Comparison of ENCODE assay signal across 9 cellular contexts in genomic region chrX:20595928-20596550, GRCh38.
DNase-seq lines count a peak whose midpoint lies in the region; ATAC-seq and TF ChIP-seq lines count a peak whose summit lies in the region.
"Had no signal": no experiment of that assay in that cellular context is flagged by ENCODE, and none has a peak within 500 bp of the region (broad histone marks: within the 10 kb centered on the region; RNA-seq: fewer than 3 reads in every experiment).

No MANE protein-coding gene starts in this region.

- TF ChIP-seq CTCF in smooth muscle cell (IDR thresholded peaks at IDR 0.05; ENCODE audit: borderline replicate concordance, insufficient read depth, poor library complexity, severe bottlenecking): no peak
- no peak for TF ChIP-seq CTCF in endothelial cell (IDR thresholded peaks at IDR 0.05; ENCODE audit: unreplicated experiment)

- no peak overlapping the region for H3K4me3 Mint-ChIP-seq in endothelial cell (ENCODE audit: unreplicated experiment)

- no peaks in the 10 kb centered on the region for H4K20me1 ChIP-seq in smooth muscle cell (ENCODE audit: low read depth)

- ATAC-seq in HG02852 (IDR thresholded peaks at IDR 0.05; ENCODE audit: unreplicated experiment): peak; percentile 66

- H3K27ac ChIP-seq in smooth muscle cell (ENCODE audit: low read depth): peak overlapping the region; percentile 60

- H3K4me1 Mint-ChIP-seq in endothelial cell (ENCODE audit: unreplicated experiment): no peaks in the 10 kb centered on the region

- peak overlapping the region; percentile 48 for H3K4me2 ChIP-seq in smooth muscle cell

- no peak overlapping the region for H2AFZ ChIP-seq in smooth muscle cell (ENCODE audit: low read depth)

- no peaks in the 10 kb centered on the region for H3K9me3 Mint-ChIP-seq in endothelial cell (ENCODE audit: unreplicated experiment)

- H3K9ac ChIP-seq in adipocyte (ENCODE audit: low read length) (no peak overlapping the region), smooth muscle cell (ENCODE audit: low read depth) (no peak overlapping the region)

- 53% methylated on average over 6 of the region's 6 CpGs for WGBS in smooth muscle cell (ENCODE audit: low lambda C conversion rate)

- no peak overlapping the region for H3K27ac Mint-ChIP-seq in endothelial cell (ENCODE audit: unreplicated experiment)

- H3K36me3 ChIP-seq in adipocyte (ENCODE audit: control insufficient read depth, insufficient read depth, low read length, severe bottlenecking) (no peaks in the 10 kb centered on the region), smooth muscle cell (ENCODE audit: low read depth) (no peaks in the 10 kb centered on the region)

- H3K36me3 Mint-ChIP-seq in endothelial cell (ENCODE audit: low read depth, unreplicated experiment): no peaks in the 10 kb centered on the region

- DNase-seq in ELR (ENCODE audit: low read depth) (peak; percentile 1), adipocyte (ENCODE audit: low read depth) (peak; percentile 29), smooth muscle cell (lab: John Stamatoyannopoulos, UW; ENCODE audit: unreplicated experiment) (no peak), GM19238 (ENCODE audit: insufficient read length, low spot score) (no peak), NCI-H1694 treated with DMSO at 0.1 percent for 48 hours (lab: John Stamatoyannopoulos, UW) (no peak), GF-D8 (lab: John Stamatoyannopoulos, UW) (no peak), endothelial cell (ENCODE audit: low spot score) (no peak)
- DNase-seq: NCI-H2081 had no signal

- no peaks in the 10 kb centered on the region for H3F3A ChIP-seq in smooth muscle cell (ENCODE audit: low read depth)

- no peaks in the 10 kb centered on the region for H3K27me3 ChIP-seq in adipocyte (replicated peaks; ENCODE audit: control insufficient read depth, insufficient read depth, low read length)
- no peaks in the 10 kb centered on the region for H3K27me3 ChIP-seq in smooth muscle cell (ENCODE audit: low read depth)

- no peak overlapping the region for H3K4me3 ChIP-seq in adipocyte (ENCODE audit: low read length)
- no peak overlapping the region for H3K4me3 ChIP-seq in smooth muscle cell

- H3K27me3 Mint-ChIP-seq in endothelial cell (ENCODE audit: unreplicated experiment): no peaks in the 10 kb centered on the region

- H3K9me3 ChIP-seq in adipocyte (ENCODE audit: control insufficient read depth, low read length) (no peaks in the 10 kb centered on the region), smooth muscle cell (replicated peaks; ENCODE audit: low read depth) (no peaks in the 10 kb centered on the region)

- H3K79me2 ChIP-seq in smooth muscle cell (ENCODE audit: low read depth): no peaks in the 10 kb centered on the region

- H3K4me1 ChIP-seq in adipocyte (ENCODE audit: control insufficient read depth, insufficient read depth, low read length) (peaks cover 22% of the 10 kb centered on the region), smooth muscle cell (ENCODE audit: low read depth) (no peaks in the 10 kb centered on the region)

Comparison
In these comparisons a context has a peak if more than half of its experiments do, and no peak if none do; other contexts are left out.
1. DNase-seq: peak in ELR (single experiment) and adipocyte (single experiment); none in smooth muscle cell (single experiment), GM19238 (single experiment), NCI-H1694 treated with DMSO at 0.1 percent for 48 hours (single experiment), GF-D8 (single experiment) and endothelial cell (single experiment).